In the genomic region with DNA sequence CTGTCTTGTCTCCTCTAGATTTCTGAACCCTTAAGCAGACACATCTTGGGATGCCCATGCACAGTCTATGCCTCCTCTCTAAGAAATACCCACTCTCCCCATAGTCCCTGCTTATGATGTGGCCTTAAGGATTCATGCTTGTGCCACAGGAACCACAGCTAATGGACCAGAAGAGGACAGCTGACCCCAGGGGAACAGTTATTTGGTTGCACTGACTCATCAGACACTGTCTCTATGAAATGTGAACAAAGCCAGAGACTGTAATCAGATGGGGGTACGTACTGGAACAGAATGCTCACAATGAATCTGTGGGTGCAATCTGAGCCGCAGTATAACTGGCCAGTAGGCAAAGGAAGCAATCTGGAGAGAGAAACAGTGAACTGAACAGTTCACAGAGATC, we compare ENCODE assay signal across 21 cellular contexts.
A peak's percentile ranks its signal among the peaks of the same experiment; 100 is the strongest.
DNase-seq lines count a peak whose midpoint lies in the region; ATAC-seq lines count a peak whose summit lies in the region.
"Had no signal": no experiment of that assay in that cellular context is flagged by ENCODE, and none has a peak within 500 bp of the region (broad histone marks: within the 10 kb centered on the region; RNA-seq: fewer than 3 reads in every experiment).

No MANE protein-coding gene starts in this region.

- ATAC-seq in HG03095 (IDR thresholded peaks at IDR 0.05; ENCODE audit: unreplicated experiment), result no peak
- ATAC-seq: GM23338, HCT116, PC-3 had no signal

- no peak overlapping the region for H3K27ac ChIP-seq in caudate nucleus (ENCODE audit: low read depth, low read length)
- H3K27ac ChIP-seq: BLaER1 had no signal

- DNase-seq in AG08395 (ENCODE audit: low spot score) (peak; percentile 4), RPMI7951 (ENCODE audit: low read depth) (peak; percentile 25), iris pigment epithelial cell (ENCODE audit: low read depth) (peak; percentile 58), non-pigmented ciliary epithelial cell (ENCODE audit: low read depth) (peak; percentile 9), caudate nucleus (lab: John Stamatoyannopoulos, UW) (no peak), NCI-H2196 treated with DMSO at 0.1 percent for 48 hours (lab: John Stamatoyannopoulos, UW; ENCODE audit: unreplicated experiment) (no peak), AML-193 (lab: John Stamatoyannopoulos, UW) (no peak)
- DNase-seq: 8988T; CD4-positive, alpha-beta memory T cell; DMS153; GF-D8; NCI-H1105 treated with DMSO at 0.1 percent for 48 hours; NCI-H1694; NCI-H2107; NCI-H345; NCI-H526; PC-3 had no signal

Comparison
In these comparisons a context has a peak if more than half of its experiments do, and no peak if none do; other contexts are left out.
1. DNase-seq: peak in AG08395 (single experiment), RPMI7951 (single experiment), iris pigment epithelial cell (single experiment) and non-pigmented ciliary epithelial cell (single experiment); none in caudate nucleus (0 of 61), NCI-H2196 treated with DMSO at 0.1 percent for 48 hours (single experiment) and AML-193 (0 of 2).